Comparison of ENCODE assay signal across 8 cellular contexts in the genomic region with DNA sequence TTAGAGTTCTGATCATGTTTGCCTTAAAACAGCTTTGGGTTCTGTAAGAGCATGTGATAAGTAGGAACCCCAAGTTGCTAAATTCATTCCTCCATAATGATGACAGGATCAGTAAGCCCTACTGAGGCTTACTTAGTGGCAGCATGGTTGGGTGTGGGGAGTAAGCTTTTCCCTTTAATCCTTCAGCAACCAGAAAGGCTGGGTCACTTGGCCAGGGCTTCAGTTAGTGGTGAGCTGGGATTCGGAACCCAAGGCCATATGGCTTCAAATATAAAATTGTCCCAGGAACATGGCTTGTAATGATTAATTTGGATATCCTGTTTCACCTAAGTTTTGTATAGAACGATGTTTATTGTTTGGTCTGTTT. TPM values are rescaled to one million over a fixed set of nuclear protein-coding genes. Genes with fewer than 3 reads are reported as not detected.
DNase-seq lines count a peak whose midpoint lies in the region; ATAC-seq and TF ChIP-seq lines count a peak whose summit lies in the region.

No MANE protein-coding gene starts in this region.

- H3K4me1 Mint-ChIP-seq in CD8-positive, alpha-beta T cell (ENCODE audit: low read depth), result peaks cover 16% of the 10 kb centered on the region
- H3K4me1 Mint-ChIP-seq in stimulated activated effector memory CD8-positive, alpha-beta T cell treated with anti-CD3 and anti-CD28 coated beads, Interleukin-12 subunit alpha, Interleukin-12 subunit beta, amount 100 ng/mL, for 72 hours, result peaks cover 15% of the 10 kb centered on the region

- POLR2A ChIA-PET in CD8-positive, alpha-beta T cell (lab: Charles Lee), result interaction anchor here (1.0 to 1.5 kb wide), 3 partner anchors 9 to 236 kb away, joined by 3 to 4 read pairs (median 4); a partner anchor contains a TSS

- TF ChIP-seq CTCF in CD8-positive, alpha-beta T cell (IDR thresholded peaks at IDR 0.05), result no peak

- H3K27ac ChIP-seq in CD8-positive, alpha-beta T cell (ENCODE audit: low read depth, low read length), result no peak overlapping the region
- no peak overlapping the region for H3K27ac ChIP-seq in iPS DF 6.9 (ENCODE audit: low read length)

- peaks cover 6% of the 10 kb centered on the region for H3K4me1 ChIP-seq in CD8-positive, alpha-beta T cell (ENCODE audit: insufficient read depth, low read length)
- H3K4me1 ChIP-seq in iPS DF 6.9 (ENCODE audit: control insufficient read depth, insufficient read depth, low read length), result no peaks in the 10 kb centered on the region

- H3K9me3 Mint-ChIP-seq in CD8-positive, alpha-beta T cell, result no peaks in the 10 kb centered on the region
- H3K9me3 Mint-ChIP-seq in activated naive CD4-positive, alpha-beta T cell treated with anti-CD3 and anti-CD28 coated beads, Interleukin-2, amount 50 U/mL, for 72 hours, result peaks cover 4 to 6% of the 10 kb centered on the region in 2 donors
- no peaks in the 10 kb centered on the region for H3K9me3 Mint-ChIP-seq in stimulated activated effector memory CD8-positive, alpha-beta T cell treated with anti-CD3 and anti-CD28 coated beads, Interleukin-12 subunit alpha, Interleukin-12 subunit beta, amount 100 ng/mL, for 72 hours

- no peak for DNase-seq in CD8-positive, alpha-beta T cell
- DNase-seq in activated naive CD4-positive, alpha-beta T cell treated with anti-CD3 and anti-CD28 coated beads, Interleukin-2, amount 50 U/mL, for 72 hours (ENCODE audit: low spot score in 2 of 2), result no peak
- DNase-seq in iPS DF 6.9 (ENCODE audit: low read depth, low spot score), result no peak
- DNase-seq in stimulated activated effector memory CD8-positive, alpha-beta T cell treated with anti-CD3 and anti-CD28 coated beads, Interleukin-12 subunit alpha, Interleukin-12 subunit beta, amount 100 ng/mL, for 72 hours (ENCODE audit: low spot score in 2 of 2), result no peak
- no peak for DNase-seq in stimulated activated naive CD4-positive, alpha-beta T cell treated with Interleukin-2 at 50 U/mL for 16 hours (lab: John Stamatoyannopoulos, UW)
- DNase-seq in stimulated activated CD4-positive, alpha-beta T cell treated with anti-CD3 and anti-CD28 coated beads, Interleukin-4, amount 100 ng/mL, for 4 hours, result no peak

- no peaks in the 10 kb centered on the region for H3K27me3 Mint-ChIP-seq in CD8-positive, alpha-beta T cell (ENCODE audit: low read depth)

- H3K36me3 Mint-ChIP-seq in CD8-positive, alpha-beta T cell, result peaks cover 6% of the 10 kb centered on the region
- H3K36me3 Mint-ChIP-seq in activated naive CD4-positive, alpha-beta T cell treated with anti-CD3 and anti-CD28 coated beads, Interleukin-2, amount 50 U/mL, for 72 hours, result peaks cover 21 to 25% of the 10 kb centered on the region in 2 donors
- H3K36me3 Mint-ChIP-seq in stimulated activated effector memory CD8-positive, alpha-beta T cell treated with anti-CD3 and anti-CD28 coated beads, Interleukin-12 subunit alpha, Interleukin-12 subunit beta, amount 100 ng/mL, for 72 hours, result peaks cover 14% of the 10 kb centered on the region

- no peak for ATAC-seq in CD8-positive, alpha-beta T cell
- ATAC-seq in GM19395 (IDR thresholded peaks at IDR 0.05; ENCODE audit: unreplicated experiment), result peak; percentile 31
- ATAC-seq in HG03469 (IDR thresholded peaks at IDR 0.05; ENCODE audit: unreplicated experiment), result peak; percentile 20
- ATAC-seq in activated naive CD4-positive, alpha-beta T cell treated with anti-CD3 and anti-CD28 coated beads, Interleukin-2, amount 50 U/mL, for 72 hours, result peak; percentile 9 to 17
- peak; percentile 3 for ATAC-seq in stimulated activated effector memory CD8-positive, alpha-beta T cell treated with anti-CD3 and anti-CD28 coated beads, Interleukin-12 subunit alpha, Interleukin-12 subunit beta, amount 100 ng/mL, for 72 hours

- H3K4me3 ChIP-seq in CD8-positive, alpha-beta T cell (ENCODE audit: low read depth, low read length), result peak overlapping the region; percentile 98
- H3K4me3 ChIP-seq in iPS DF 6.9 (ENCODE audit: low read length), result peak overlapping the region; percentile 99; the same call in 1 of the 2 replicates

- H3K27me3 ChIP-seq in CD8-positive, alpha-beta T cell (ENCODE audit: insufficient read depth, low read length), result no peaks in the 10 kb centered on the region
- H3K27me3 ChIP-seq in iPS DF 6.9 (ENCODE audit: control insufficient read depth, insufficient read depth, low read length), result no peaks in the 10 kb centered on the region

- CTCF ChIA-PET in CD8-positive, alpha-beta T cell (lab: Charles Lee), result interaction anchor here (1.7 kb wide), 1 partner anchor 56 kb away, joined by 9 read pairs; no protein-coding TSS in a partner anchor

- peak overlapping the region; percentile 97 for H3K27ac Mint-ChIP-seq in CD8-positive, alpha-beta T cell
- peak overlapping the region; percentile 96 to 99 for H3K27ac Mint-ChIP-seq in activated naive CD4-positive, alpha-beta T cell treated with anti-CD3 and anti-CD28 coated beads, Interleukin-2, amount 50 U/mL, for 72 hours
- peak overlapping the region; percentile 98 for H3K27ac Mint-ChIP-seq in stimulated activated effector memory CD8-positive, alpha-beta T cell treated with anti-CD3 and anti-CD28 coated beads, Interleukin-12 subunit alpha, Interleukin-12 subunit beta, amount 100 ng/mL, for 72 hours

- WGBS in iPS DF 6.9 (ENCODE audit: insufficient coverage, insufficient read length), result no CpG with 5 or more reads among the region's 2 CpGs

- no peaks in the 10 kb centered on the region for H3K9me3 ChIP-seq in CD8-positive, alpha-beta T cell (ENCODE audit: low read length)
- no peaks in the 10 kb centered on the region for H3K9me3 ChIP-seq in iPS DF 6.9 (ENCODE audit: control insufficient read depth, insufficient read depth, low read length)

- no peaks in the 10 kb centered on the region for H3K36me3 ChIP-seq in CD8-positive, alpha-beta T cell (ENCODE audit: insufficient read depth, low read length)
- no peaks in the 10 kb centered on the region for H3K36me3 ChIP-seq in iPS DF 6.9 (ENCODE audit: control insufficient read depth, insufficient read depth, low read length)

- intact Hi-C loops in CD8-positive, alpha-beta T cell (cut with DNase I, micrococcal nuclease), result loop anchor here (2.0 to 10.0 kb wide), 10 partner anchors 120 to 656 kb away; a partner anchor contains a TSS

- H3K4me3 Mint-ChIP-seq in CD8-positive, alpha-beta T cell, result peak overlapping the region; percentile 100
- H3K4me3 Mint-ChIP-seq in stimulated activated effector memory CD8-positive, alpha-beta T cell treated with anti-CD3 and anti-CD28 coated beads, Interleukin-12 subunit alpha, Interleukin-12 subunit beta, amount 100 ng/mL, for 72 hours, result peak overlapping the region; percentile 97

RNA-seq across cellular contexts. Expression of a gene that starts 0.8 kb away (rescaled TPM):
- 1 to 10 TPM in 1 of 2 experiments, under 1 TPM in 1; 0.54 to 1.1 TPM for total RNA-seq in CD8-positive, alpha-beta T cell
- 10 to 100 TPM; 22.2 to 24.4 TPM for total RNA-seq in activated naive CD4-positive, alpha-beta T cell treated with anti-CD3 and anti-CD28 coated beads, Interleukin-2, amount 50 U/mL, for 72 hours

Comparison
In these comparisons a context has a peak if more than half of its experiments do, and no peak if none do; other contexts are left out.
1. RNA of a gene that starts 0.8 kb away (total RNA-seq): 22.2 to 24.4 TPM in activated naive CD4-positive, alpha-beta T cell treated with anti-CD3 and anti-CD28 coated beads, Interleukin-2, amount 50 U/mL, for 72 hours; 0.54 to 1.1 TPM in CD8-positive, alpha-beta T cell; every median in the first group is over 10 times any median in the second.
2. Peak in every context shown above with its lines, with median percentiles within 50 percentile points of each other: H3K27ac Mint-ChIP-seq.